Comparison of ENCODE assay signal across 11 cellular contexts in the genomic region with DNA sequence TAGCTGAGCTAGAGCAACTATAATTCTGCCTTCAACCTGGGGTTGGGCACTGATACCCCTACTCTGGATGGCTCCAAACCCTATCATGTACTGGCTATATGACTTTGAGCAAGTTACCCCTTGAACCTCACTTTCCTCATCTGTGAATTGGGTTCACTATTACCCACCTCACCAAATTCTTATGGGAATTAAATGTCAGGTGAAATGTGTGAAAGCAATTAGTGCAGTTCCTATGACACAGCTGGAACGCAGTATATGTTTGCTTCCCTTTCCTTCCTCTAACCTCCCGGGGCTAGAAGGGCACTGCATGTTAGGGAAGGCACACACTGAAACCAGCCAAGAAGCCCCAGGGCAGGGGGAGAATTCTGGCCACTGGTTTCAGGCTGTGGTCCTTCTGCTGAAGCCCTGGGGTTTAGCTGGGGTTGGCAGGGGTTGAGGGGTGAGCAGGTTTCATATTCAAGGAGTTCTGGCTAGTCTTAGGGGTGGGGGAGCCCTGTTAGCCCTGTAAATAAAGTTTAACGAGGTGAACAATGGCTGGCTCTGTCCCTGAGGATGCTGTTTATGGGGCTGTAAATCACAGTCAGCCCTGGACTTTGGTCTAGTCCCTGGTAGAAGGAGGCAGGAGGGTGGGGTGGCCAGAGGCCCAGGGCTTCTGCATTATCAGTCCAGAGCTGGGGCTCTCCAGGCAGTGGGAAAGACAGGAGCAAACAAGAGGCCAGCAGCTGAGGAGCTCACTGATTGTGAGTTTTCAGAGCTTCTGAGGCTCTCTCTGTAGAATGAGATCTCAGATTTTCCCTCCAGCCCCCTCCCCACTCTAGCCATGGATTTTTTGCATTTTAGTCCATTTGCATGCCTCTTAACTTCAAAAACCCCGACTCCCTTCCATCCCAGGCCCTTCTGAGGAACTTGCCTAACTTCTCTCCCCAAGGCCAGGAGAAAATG. TPM values are rescaled to one million over a fixed set of nuclear protein-coding genes. Genes with fewer than 3 reads are reported as not detected.
DNase-seq lines count a peak whose midpoint lies in the region; ATAC-seq and TF ChIP-seq lines count a peak whose summit lies in the region.
"Had no signal": no experiment of that assay in that cellular context is flagged by ENCODE, and none has a peak within 500 bp of the region (broad histone marks: within the 10 kb centered on the region; RNA-seq: fewer than 3 reads in every experiment).

No MANE protein-coding gene starts in this region.

- H3K36me3 ChIP-seq in PC-3 (ENCODE audit: low read depth, low read length) (no peaks in the 10 kb centered on the region), sigmoid colon (peaks cover 20 to 49% (median 26%) of the 10 kb centered on the region in 4 donors)

- no peaks in the 10 kb centered on the region for H3K4me1 Mint-ChIP-seq in activated naive CD8-positive, alpha-beta T cell treated with anti-CD3 and anti-CD28 coated beads, Interleukin-2, amount 50 U/mL, for 24 hours
- H3K4me1 Mint-ChIP-seq: activated CD4-positive, alpha-beta T cell treated with anti-CD3 and anti-CD28 coated beads, Interleukin-2, amount 10 ng/mL, durations not matched to agents 24 days and 14 days had no signal

- peak overlapping the region; percentile 33; the same call in 1 of the 2 replicates for H3K27ac ChIP-seq in C4-2B
- H3K27ac ChIP-seq in PC-3 (ENCODE audit: low read length), result 0 out of 2 replicates have a peak overlapping the region, but pooled peaks have one; percentile 39
- H3K27ac ChIP-seq in sigmoid colon, result peak overlapping the region; percentile 96 to 99 (median 96)

- CTCF ChIA-PET in PC-3 (lab: Charles Lee), result no interaction called here

- H3K9me2 ChIP-seq in PC-3 (replicated peaks; ENCODE audit: low read length), result no peaks in the 10 kb centered on the region

- H3K4me3 ChIP-seq in PC-3 (ENCODE audit: low read length), result no peak overlapping the region
- H3K4me3 ChIP-seq in sigmoid colon, result no peak overlapping the region

- TF ChIP-seq EP300 in sigmoid colon (IDR thresholded peaks at IDR 0.05), result peak in 3 of 4 donors; percentile 45 to 80 (median 78)

- no peaks in the 10 kb centered on the region for H3F3A ChIP-seq in PC-3 (ENCODE audit: low read length, unreplicated experiment)

- TF ChIP-seq POLR2A in sigmoid colon (IDR thresholded peaks at IDR 0.05), result peak in 1 of 2 donors; percentile 37

- no peaks in the 10 kb centered on the region for H4K20me1 ChIP-seq in PC-3 (ENCODE audit: low read length)

- DNase-seq in PC-3 (peak; percentile 66), left kidney (ENCODE audit: low read depth, low spot score) (peak; percentile 96), sigmoid colon (peak; percentile 89), GM20000 (ENCODE audit: low spot score) (no peak), DMS153 treated with DMSO at 0.1 percent for 48 hours (lab: John Stamatoyannopoulos, UW; ENCODE audit: unreplicated experiment) (no peak), GDM1 (lab: John Stamatoyannopoulos, UW) (no peak)
- no peak for DNase-seq in activated naive CD8-positive, alpha-beta T cell treated with anti-CD3 and anti-CD28 coated beads, Interleukin-2, amount 50 U/mL, for 24 hours
- DNase-seq: activated CD4-positive, alpha-beta T cell treated with anti-CD3 and anti-CD28 coated beads, Interleukin-2, amount 10 ng/mL, durations not matched to agents 24 days and 14 days; KG1 had no signal

- no peak overlapping the region for H3K4me3 Mint-ChIP-seq in activated naive CD8-positive, alpha-beta T cell treated with anti-CD3 and anti-CD28 coated beads, Interleukin-2, amount 50 U/mL, for 24 hours
- H3K4me3 Mint-ChIP-seq: activated CD4-positive, alpha-beta T cell treated with anti-CD3 and anti-CD28 coated beads, Interleukin-2, amount 10 ng/mL, durations not matched to agents 24 days and 14 days had no signal

- POLR2A ChIA-PET in PC-3 (lab: Charles Lee; ENCODE audit: unreplicated experiment), result interaction anchor here (0.7 kb wide), 1 partner anchor 35 kb away, joined by 3 read pairs; no protein-coding TSS in a partner anchor

- peaks cover 20% of the 10 kb centered on the region for H3K4me1 ChIP-seq in PC-3 (ENCODE audit: insufficient read depth, low read length)
- H3K4me1 ChIP-seq in sigmoid colon, result peaks cover 0 to 95% (median 89%) of the 10 kb centered on the region in 4 donors

- TF ChIP-seq CTCF in C4-2B (conservative IDR thresholded peaks at IDR 0.05) (no peak), PC-3 (conservative IDR thresholded peaks at IDR 0.05; ENCODE audit: low read depth, low read length) (no peak), sigmoid colon (IDR thresholded peaks at IDR 0.05) (no peak), GM20000 (IDR thresholded peaks at IDR 0.05; ENCODE audit: extremely low read depth, missing control alignments) (no peak)

- H3K9ac ChIP-seq in PC-3 (ENCODE audit: low read length), result no peak overlapping the region

- no peaks in the 10 kb centered on the region for H3K36me3 Mint-ChIP-seq in activated naive CD8-positive, alpha-beta T cell treated with anti-CD3 and anti-CD28 coated beads, Interleukin-2, amount 50 U/mL, for 24 hours (ENCODE audit: low read depth)

- intact Hi-C loops in PC-3 (cut with micrococcal nuclease), result no loop called here
- intact Hi-C loops in sigmoid colon (cut with DNase I), result loop anchor here (2.0 kb wide), 1 partner anchor 129 kb away; no protein-coding TSS in a partner anchor

- no peak overlapping the region for H2AFZ ChIP-seq in PC-3 (ENCODE audit: low read length)

- H3K27me3 ChIP-seq in PC-3 (ENCODE audit: low read length) (no peaks in the 10 kb centered on the region), sigmoid colon (no peaks in the 10 kb centered on the region)

- no peaks in the 10 kb centered on the region for H3K9me3 Mint-ChIP-seq in activated naive CD8-positive, alpha-beta T cell treated with anti-CD3 and anti-CD28 coated beads, Interleukin-2, amount 50 U/mL, for 24 hours
- H3K9me3 Mint-ChIP-seq: activated CD4-positive, alpha-beta T cell treated with anti-CD3 and anti-CD28 coated beads, Interleukin-2, amount 10 ng/mL, durations not matched to agents 24 days and 14 days; activated T-helper 2 cell treated with anti-CD3 and anti-CD28 coated beads, Interferon-gamma antibody, Interleukin-2, Interleukin-4, amounts not matched to agents 10 μg/mL and 5 μg/mL and 100 μg/mL, durations not matched to agents 14 hours and 24 hours and 36 hours had no signal

- no TSS peak for BruUV-seq in PC-3 (replicated peaks; lab: Mats Ljungman, UMichigan)

- H3K27ac Mint-ChIP-seq in activated naive CD8-positive, alpha-beta T cell treated with anti-CD3 and anti-CD28 coated beads, Interleukin-2, amount 50 U/mL, for 24 hours, result no peak overlapping the region
- H3K27ac Mint-ChIP-seq: activated CD4-positive, alpha-beta T cell treated with anti-CD3 and anti-CD28 coated beads, Interleukin-2, amount 10 ng/mL, durations not matched to agents 24 days and 14 days; activated T-helper 2 cell treated with anti-CD3 and anti-CD28 coated beads, Interferon-gamma antibody, Interleukin-2, Interleukin-4, amounts not matched to agents 10 μg/mL and 5 μg/mL and 100 μg/mL, durations not matched to agents 14 hours and 24 hours and 36 hours had no signal

- peaks cover 14% of the 10 kb centered on the region for H3K27me3 Mint-ChIP-seq in activated naive CD8-positive, alpha-beta T cell treated with anti-CD3 and anti-CD28 coated beads, Interleukin-2, amount 50 U/mL, for 24 hours

- peak overlapping the region; percentile 43 for H3K4me2 ChIP-seq in PC-3 (ENCODE audit: low read length)

- 10 to 45% methylated on average over 4 of the region's 4 CpGs for WGBS in sigmoid colon, 2 donors

- ATAC-seq in PC-3, result peak; percentile 93
- ATAC-seq in activated naive CD8-positive, alpha-beta T cell treated with anti-CD3 and anti-CD28 coated beads, Interleukin-2, amount 50 U/mL, for 24 hours, result no peak

- no peaks in the 10 kb centered on the region for H3K9me3 ChIP-seq in PC-3 (ENCODE audit: low read length)
- no peaks in the 10 kb centered on the region for H3K9me3 ChIP-seq in sigmoid colon

- no peaks in the 10 kb centered on the region for H3K79me2 ChIP-seq in PC-3 (ENCODE audit: low read length)

RNA-seq across cellular contexts. Expression of gene PKDCC, which starts 8.0 kb away (rescaled TPM):
- 1.9 and 2.1 TPM in 2 replicates for total RNA-seq in PC-3 (2014; rRNA removed)
- total RNA-seq in sigmoid colon, result 100 to 1,000 TPM in 2 of 4 donors, 10 to 100 TPM in 2; 64.8 to 106 (median 96.1) TPM
- 10 to 100 TPM; 13.9 to 67.7 (median 21.0) TPM for polyA plus RNA-seq in sigmoid colon
- total RNA-seq: activated CD4-positive, alpha-beta T cell treated with anti-CD3 and anti-CD28 coated beads, Interleukin-2, amount 10 ng/mL, durations not matched to agents 24 days and 14 days had no signal

Comparison
In these comparisons a context has a peak if more than half of its experiments do, and no peak if none do; other contexts are left out.
1. H3K27ac ChIP-seq: peak in every context shown above with its lines; median percentile 96 in sigmoid colon; 39 in PC-3; 33 in C4-2B.
2. DNase-seq: peak in PC-3 (single experiment), left kidney (single experiment) and sigmoid colon (single experiment); none in GM20000 (single experiment), DMS153 treated with DMSO at 0.1 percent for 48 hours (single experiment), GDM1 (single experiment) and activated naive CD8-positive, alpha-beta T cell treated with anti-CD3 and anti-CD28 coated beads, Interleukin-2, amount 50 U/mL, for 24 hours (single experiment).
3. RNA of gene PKDCC, which starts 8.0 kb away (total RNA-seq): 64.8 to 106 TPM in sigmoid colon; 1.9 to 2.1 TPM in PC-3; every median in the first group is over 10 times any median in the second.